20 cellular contexts compared by ENCODE assay signal in the genomic region with DNA sequence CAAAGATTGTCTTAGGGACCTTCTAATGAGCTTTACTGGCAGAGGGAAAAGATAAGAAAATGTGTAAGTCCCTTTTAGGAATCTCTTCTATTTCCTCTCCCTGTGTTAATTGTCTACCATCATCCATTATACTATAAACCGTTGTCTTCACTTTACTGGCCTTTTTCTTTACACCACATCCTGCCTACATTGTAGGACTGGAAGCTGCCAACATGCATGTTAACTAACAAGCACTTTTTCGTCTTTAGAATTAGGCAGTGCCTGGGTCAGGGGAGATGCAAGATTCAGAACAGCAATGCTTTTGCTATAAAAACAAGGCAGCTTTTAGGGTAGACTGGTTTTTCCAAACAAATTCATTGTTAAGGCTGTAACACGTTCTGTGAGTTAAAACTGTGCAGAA. TPM values are rescaled to one million over a fixed set of nuclear protein-coding genes. Genes with fewer than 3 reads are reported as not detected.
DNase-seq lines count a peak whose midpoint lies in the region; ATAC-seq and TF ChIP-seq lines count a peak whose summit lies in the region.
"Had no signal": no experiment of that assay in that cellular context is flagged by ENCODE, and none has a peak within 500 bp of the region (broad histone marks: within the 10 kb centered on the region; RNA-seq: fewer than 3 reads in every experiment).

No MANE protein-coding gene starts in this region.

- in situ Hi-C loops in HAP-1 (cut with MboI; ENCODE audit: low sequenced_read_pairs) = no loop called here

- TF ChIP-seq CTCF in SK-N-SH (IDR thresholded peaks at IDR 0.05) = no peak
- TF ChIP-seq CTCF in psoas muscle (IDR thresholded peaks at IDR 0.05) = no peak

- H3F3A ChIP-seq in SK-N-SH (replicated peaks; ENCODE audit: insufficient read depth) = peaks cover 29% of the 10 kb centered on the region

- no peak overlapping the region for H3K4me3 ChIP-seq in SK-N-SH (ENCODE audit: low read depth in 2 of 2, low read length in 1 of 2)
- no peak overlapping the region for H3K4me3 ChIP-seq in psoas muscle
- H3K4me3 ChIP-seq in HAP-1 = no peak overlapping the region
- H3K4me3 ChIP-seq: lung had no signal

- no peaks in the 10 kb centered on the region for H3K36me3 ChIP-seq in SK-N-SH (replicated peaks in 1 of 2; ENCODE audit: control insufficient read depth in 1 of 2, insufficient read depth in 2 of 2, low read length in 1 of 2)
- no peaks in the 10 kb centered on the region for H3K36me3 ChIP-seq in psoas muscle (ENCODE audit: insufficient read depth in 1 of 2, low read depth in 1 of 2)
- no peaks in the 10 kb centered on the region for H3K36me3 ChIP-seq in HAP-1 (replicated peaks)

- WGBS in SK-N-SH (ENCODE audit: low lambda C conversion rate) = 68% methylated on average over 3 of the region's 3 CpGs
- WGBS in psoas muscle, 3 donors = 70 to 77% (median 75%) methylated on average over 3 of the region's 3 CpGs

- H3K9me2 ChIP-seq in SK-N-SH = no peaks in the 10 kb centered on the region

- no peaks in the 10 kb centered on the region for H3K27me3 ChIP-seq in SK-N-SH (ENCODE audit: insufficient read depth)
- H3K27me3 ChIP-seq in psoas muscle (ENCODE audit: insufficient read depth in 3 of 3, low read length in 2 of 3) = no peaks in the 10 kb centered on the region
- no peaks in the 10 kb centered on the region for H3K27me3 ChIP-seq in HAP-1 (ENCODE audit: low read depth)

- POLR2A ChIA-PET in SK-N-SH (lab: Yijun Ruan, JAX) = no interaction called here

- CTCF ChIA-PET in SK-N-SH (lab: Yijun Ruan, JAX) = interaction anchor here (0.6 to 1.1 kb wide), 2 partner anchors 39 to 96 kb away, joined by 3 read pairs; a partner anchor contains a TSS

- H3K9me3 ChIP-seq in SK-N-SH (no peaks in the 10 kb centered on the region), psoas muscle (no peaks in the 10 kb centered on the region), HAP-1 (no peaks in the 10 kb centered on the region)

- TF ChIP-seq EP300 in SK-N-SH (IDR thresholded peaks at IDR 0.05; ENCODE audit: borderline replicate concordance in 1 of 2, low read depth in 1 of 2, low read length in 1 of 2) = no peak

- intact Hi-C loops in psoas muscle (cut with DNase I) = loop anchor here in 1 of 2 donors (5.0 kb wide), 1 partner anchor 39 kb away; no protein-coding TSS in a partner anchor

- peak overlapping the region; percentile 79; the same call in 1 of the 2 replicates for H3K9ac ChIP-seq in SK-N-SH

- H3K4me2 ChIP-seq in SK-N-SH = no peak overlapping the region

- no peak for DNase-seq in SK-N-SH
- peak; percentile 63 for DNase-seq in EH (ENCODE audit: low read depth)
- no peak for DNase-seq in psoas muscle
- no peak for DNase-seq in HAP-1 (ENCODE audit: low spot score in 2 of 2)
- DNase-seq: 8988T; activated CD4-positive, CD25-positive, alpha-beta regulatory T cell; cerebellar nuclear complex; endodermal cell; NCI-H187 treated with DMSO at 0.1 percent for 48 hours; NCI-H510A treated with DMSO at 0.1 percent for 48 hours; OCI-M1; stimulated activated CD4-positive, alpha-beta T cell treated with anti-CD3 and anti-CD28 coated beads, Interleukin-2, amount 100 ng/mL, for 48 hours; stimulated activated CD8-positive, alpha-beta memory T cell treated with anti-CD3 and anti-CD28 coated beads, Interleukin-4, amount 100 ng/mL, for 48 hours; SW 1271 had no signal

- peaks cover 47% of the 10 kb centered on the region for H3K79me2 ChIP-seq in SK-N-SH (ENCODE audit: insufficient read depth)

- H3K27ac ChIP-seq in SK-N-SH (ENCODE audit: low read depth in 2 of 2, low read length in 1 of 2) = peak overlapping the region; percentile 31 to 97; a peak in 2 of 4 replicates
- H3K27ac ChIP-seq in angular gyrus (ENCODE audit: low read depth, low read length) = peak overlapping the region; percentile 61
- peak overlapping the region; percentile 96 for H3K27ac ChIP-seq in psoas muscle

- H4K20me1 ChIP-seq in SK-N-SH (ENCODE audit: insufficient read depth) = no peaks in the 10 kb centered on the region

- peaks cover 16 to 21% of the 10 kb centered on the region in 2 experiments; a peak in 3 of 4 replicates for H3K4me1 ChIP-seq in SK-N-SH (ENCODE audit: control insufficient read depth in 1 of 2, insufficient read depth in 2 of 2, low read depth in 1 of 2, low read length in 1 of 2)
- H3K4me1 ChIP-seq in psoas muscle = peaks cover 36% of the 10 kb centered on the region
- H3K4me1 ChIP-seq in HAP-1 = no peaks in the 10 kb centered on the region

- ATAC-seq in SK-N-SH treated with all-trans-retinoic acid at 6 μM for 48 hours (no peak), psoas muscle (no peak), HG03439 (IDR thresholded peaks at IDR 0.05; ENCODE audit: unreplicated experiment) (no peak), GM18858 (IDR thresholded peaks at IDR 0.05; ENCODE audit: unreplicated experiment) (no peak)
- ATAC-seq: sciatic nerve had no signal

- no peak overlapping the region for H2AFZ ChIP-seq in SK-N-SH (ENCODE audit: low read depth)

- TF ChIP-seq RAD21 in SK-N-SH (IDR thresholded peaks at IDR 0.05; ENCODE audit: low read length) = no peak

TF ChIP-seq in SK-N-SH, 30 proteins besides CTCF, POLR2A, EP300 and RAD21 (continues in another document):
- no peak for TF ChIP-seq ELF1 (IDR thresholded peaks at IDR 0.05)
- no peak for TF ChIP-seq TEAD4 (IDR thresholded peaks at IDR 0.05; ENCODE audit: borderline replicate concordance, insufficient read depth)
- TF ChIP-seq FOXJ3 (CRISPR knock-in tag; IDR thresholded peaks at IDR 0.05) = no peak
- TF ChIP-seq SIN3A (IDR thresholded peaks at IDR 0.05; ENCODE audit: borderline replicate concordance, low read depth, low read length) = no peak
- TF ChIP-seq, protein P1, sequence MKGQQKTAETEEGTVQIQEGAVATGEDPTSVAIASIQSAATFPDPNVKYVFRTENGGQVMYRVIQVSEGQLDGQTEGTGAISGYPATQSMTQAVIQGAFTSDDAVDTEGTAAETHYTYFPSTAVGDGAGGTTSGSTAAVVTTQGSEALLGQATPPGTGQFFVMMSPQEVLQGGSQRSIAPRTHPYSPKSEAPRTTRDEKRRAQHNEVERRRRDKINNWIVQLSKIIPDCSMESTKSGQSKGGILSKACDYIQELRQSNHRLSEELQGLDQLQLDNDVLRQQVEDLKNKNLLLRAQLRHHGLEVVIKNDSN (IDR thresholded peaks at IDR 0.05; ENCODE audit: borderline replicate concordance, low read depth) = no peak
- TF ChIP-seq RCOR1 (IDR thresholded peaks at IDR 0.05; ENCODE audit: low read length) = no peak
- TF ChIP-seq MXI1 (IDR thresholded peaks at IDR 0.05; ENCODE audit: low read depth, low read length) = no peak
- no peak for TF ChIP-seq EZH2phosphoT487 (IDR thresholded peaks at IDR 0.05; ENCODE audit: borderline replicate concordance, low read depth)
- TF ChIP-seq, protein P2, sequence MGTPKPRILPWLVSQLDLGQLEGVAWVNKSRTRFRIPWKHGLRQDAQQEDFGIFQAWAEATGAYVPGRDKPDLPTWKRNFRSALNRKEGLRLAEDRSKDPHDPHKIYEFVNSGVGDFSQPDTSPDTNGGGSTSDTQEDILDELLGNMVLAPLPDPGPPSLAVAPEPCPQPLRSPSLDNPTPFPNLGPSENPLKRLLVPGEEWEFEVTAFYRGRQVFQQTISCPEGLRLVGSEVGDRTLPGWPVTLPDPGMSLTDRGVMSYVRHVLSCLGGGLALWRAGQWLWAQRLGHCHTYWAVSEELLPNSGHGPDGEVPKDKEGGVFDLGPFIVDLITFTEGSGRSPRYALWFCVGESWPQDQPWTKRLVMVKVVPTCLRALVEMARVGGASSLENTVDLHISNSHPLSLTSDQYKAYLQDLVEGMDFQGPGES (IDR thresholded peaks at IDR 0.05; ENCODE audit: low read depth, low read length) = no peak
- no peak for TF ChIP-seq YY1 (IDR thresholded peaks at IDR 0.05; ENCODE audit: low read depth)

TF ChIP-seq in SK-N-SH treated with all-trans-retinoic acid at 6 μM for 48 hours, 23 proteins besides CTCF, POLR2A, EP300 and RAD21 (continues in another document):
- TF ChIP-seq ESRRG (CRISPR knock-in tag; IDR thresholded peaks at IDR 0.05) (no peak), ZFP30 (CRISPR knock-in tag; IDR thresholded peaks at IDR 0.05) (no peak), ARNTL (CRISPR knock-in tag; IDR thresholded peaks at IDR 0.05; ENCODE audit: borderline replicate concordance, low read depth) (no peak)
- TF ChIP-seq, protein P3, sequence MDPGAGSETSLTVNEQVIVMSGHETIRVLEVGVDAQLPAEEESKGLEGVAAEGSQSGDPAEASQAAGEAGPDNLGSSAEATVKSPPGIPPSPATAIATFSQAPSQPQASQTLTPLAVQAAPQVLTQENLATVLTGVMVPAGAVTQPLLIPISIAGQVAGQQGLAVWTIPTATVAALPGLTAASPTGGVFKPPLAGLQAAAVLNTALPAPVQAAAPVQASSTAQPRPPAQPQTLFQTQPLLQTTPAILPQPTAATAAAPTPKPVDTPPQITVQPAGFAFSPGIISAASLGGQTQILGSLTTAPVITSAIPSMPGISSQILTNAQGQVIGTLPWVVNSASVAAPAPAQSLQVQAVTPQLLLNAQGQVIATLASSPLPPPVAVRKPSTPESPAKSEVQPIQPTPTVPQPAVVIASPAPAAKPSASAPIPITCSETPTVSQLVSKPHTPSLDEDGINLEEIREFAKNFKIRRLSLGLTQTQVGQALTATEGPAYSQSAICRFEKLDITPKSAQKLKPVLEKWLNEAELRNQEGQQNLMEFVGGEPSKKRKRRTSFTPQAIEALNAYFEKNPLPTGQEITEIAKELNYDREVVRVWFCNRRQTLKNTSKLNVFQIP (CRISPR knock-in tag; IDR thresholded peaks at IDR 0.05; ENCODE audit: borderline replicate concordance, low read depth) = no peak

RNA-seq across cellular contexts. Expression of a gene that starts 11.0 kb away (rescaled TPM):
- polyA plus RNA-seq in SK-N-SH (2012; rRNA removed) (63.9 and 92.9 TPM in 2 replicates), psoas muscle (100 to 1,000 TPM in 2 of 3 donors, 10 to 100 TPM in 1; 33.5 to 134 (median 108) TPM)
- 67.5 and 78.6 TPM in 2 replicates for polyA plus RNA-seq in SK-N-SH (2012; cell fraction: cytosol; rRNA removed)
- 29.9 and 37.7 TPM in 2 replicates for polyA plus RNA-seq in SK-N-SH (2012; cell fraction: nucleus; rRNA removed)
- 100 to 1,000 TPM in 2 of 4 donors, 10 to 100 TPM in 2; 35.2 to 110 (median 88.3) TPM for total RNA-seq in psoas muscle

RNA-seq across cellular contexts. Expression of a gene that starts 49.5 kb away (rescaled TPM):
- polyA plus RNA-seq in SK-N-SH (2012; rRNA removed) (105 and 173 TPM in 2 replicates), psoas muscle (10 to 100 TPM; 35.6 to 89.2 (median 36.3) TPM)
- 101 and 124 TPM in 2 replicates for polyA plus RNA-seq in SK-N-SH (2012; cell fraction: cytosol; rRNA removed)
- polyA plus RNA-seq in SK-N-SH (2012; cell fraction: nucleus; rRNA removed) = 71.6 and 109 TPM in 2 replicates
- 100 to 1,000 TPM in 2 of 4 donors, 10 to 100 TPM in 2; 89.5 to 104 (median 97.8) TPM for total RNA-seq in psoas muscle
